ENCODE assay signal across 17 cellular contexts in the genomic region with DNA sequence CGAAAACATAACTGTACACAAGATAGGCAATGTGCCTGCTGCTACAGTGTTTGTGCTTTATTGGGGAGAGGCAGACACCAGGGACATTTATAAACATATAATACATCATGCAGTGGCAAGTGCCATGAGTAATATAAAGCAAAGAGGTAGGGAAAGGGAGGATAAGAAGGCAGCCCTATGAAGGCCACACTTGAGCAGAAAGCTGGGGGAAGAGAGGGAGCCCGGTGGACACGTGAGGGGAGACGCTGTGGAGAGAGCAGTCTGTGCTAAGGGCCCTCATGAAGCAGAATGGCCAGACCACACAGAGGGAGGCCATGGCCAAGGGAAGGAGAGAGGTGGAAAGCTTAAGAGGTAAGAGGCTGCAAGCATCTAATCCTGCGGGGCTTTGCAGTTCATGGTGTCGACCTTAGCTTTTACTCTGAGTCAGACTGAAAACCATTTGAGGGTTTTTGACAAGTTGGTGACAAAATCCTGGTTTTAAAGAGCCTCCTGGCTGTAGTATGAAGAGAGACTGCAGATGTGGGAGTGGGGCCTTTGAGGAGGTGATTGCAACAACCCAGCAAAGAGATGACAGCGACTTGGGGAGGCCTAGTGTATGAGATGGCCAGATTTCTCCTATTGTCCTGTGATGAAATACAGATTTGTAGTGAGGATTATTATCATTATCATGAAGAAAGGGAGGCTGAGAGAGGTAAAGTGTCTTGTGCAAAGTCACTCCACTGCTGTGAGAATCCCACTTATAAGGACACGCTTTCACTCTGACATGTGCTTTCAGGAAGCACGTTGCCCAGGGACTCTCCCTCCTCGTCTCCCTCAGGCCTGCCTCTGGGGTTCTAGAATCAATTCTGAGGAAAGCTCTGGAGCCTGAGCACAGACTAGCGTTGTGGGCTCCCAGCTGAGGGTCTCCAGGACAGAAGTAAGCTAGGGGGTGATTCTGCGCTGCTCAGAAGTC.
DNase-seq lines count a peak whose midpoint lies in the region; ATAC-seq lines count a peak whose summit lies in the region.
"Had no signal": no experiment of that assay in that cellular context is flagged by ENCODE, and none has a peak within 500 bp of the region (broad histone marks: within the 10 kb centered on the region; RNA-seq: fewer than 3 reads in every experiment).

No MANE protein-coding gene starts in this region.

- peak; percentile 62 for DNase-seq in activated CD4-positive, alpha-beta T cell treated with anti-CD3 and anti-CD28 coated beads, Interleukin-2, amount 10 ng/mL, durations not matched to agents 24 days and 14 days
- no peak for DNase-seq in activated CD4-positive, alpha-beta T cell treated with anti-CD3 and anti-CD28 coated beads, Interleukin-2, amount 50 U/mL, for 1 hour
- DNase-seq in retina (peak; percentile 18), cardiac septum (ENCODE audit: low spot score) (no peak), NCI-H510A (lab: John Stamatoyannopoulos, UW) (no peak), NCI-H748 (lab: John Stamatoyannopoulos, UW; ENCODE audit: unreplicated experiment) (no peak)
- DNase-seq: activated B cell treated with CpG ODN at 0.5 μM for 24 hours; activated effector memory CD4-positive, alpha-beta T cell treated with anti-CD3 and anti-CD28 coated beads, Interleukin-2, amount 50 U/mL, for 16 hours; foreskin keratinocyte; lower lobe of right lung; NCI-H146; NCI-H526; nephron progenitor cell had no signal

- peak; percentile 58 for ATAC-seq in HG02870 (IDR thresholded peaks at IDR 0.05; ENCODE audit: unreplicated experiment)
- ATAC-seq in activated T-helper 17 cell treated with anti-CD3 and anti-CD28 coated beads, Interleukin-2, amount 50 U/mL, for 72 hours (replicated peaks), result peak; percentile 89
- ATAC-seq: foreskin keratinocyte, K562 had no signal

- H3K4me1 Mint-ChIP-seq in activated CD4-positive, alpha-beta T cell treated with anti-CD3 and anti-CD28 coated beads, Interleukin-2, amount 10 ng/mL, durations not matched to agents 24 days and 14 days, result peaks cover 12% of the 10 kb centered on the region
- H3K4me1 Mint-ChIP-seq in activated T-helper 17 cell treated with anti-CD3 and anti-CD28 coated beads, Interleukin-2, amount 50 U/mL, for 72 hours, result peaks cover 8% of the 10 kb centered on the region
- H3K4me1 Mint-ChIP-seq: activated B cell treated with CpG ODN at 0.5 μM for 24 hours had no signal

- peak overlapping the region; percentile 25 for H3K27ac Mint-ChIP-seq in activated CD4-positive, alpha-beta T cell treated with anti-CD3 and anti-CD28 coated beads, Interleukin-2, amount 10 ng/mL, durations not matched to agents 24 days and 14 days
- H3K27ac Mint-ChIP-seq in activated T-helper 17 cell treated with anti-CD3 and anti-CD28 coated beads, Interleukin-2, amount 50 U/mL, for 72 hours, result no peak overlapping the region
- H3K27ac Mint-ChIP-seq: activated B cell treated with CpG ODN at 0.5 μM for 24 hours; CD4-positive, CD25-positive, alpha-beta regulatory T cell; nephron progenitor cell had no signal

- no peak overlapping the region for H3K4me3 Mint-ChIP-seq in activated CD4-positive, alpha-beta T cell treated with anti-CD3 and anti-CD28 coated beads, Interleukin-2, amount 10 ng/mL, durations not matched to agents 24 days and 14 days
- H3K4me3 Mint-ChIP-seq in activated T-helper 17 cell treated with anti-CD3 and anti-CD28 coated beads, Interleukin-2, amount 50 U/mL, for 72 hours, result no peak overlapping the region
- H3K4me3 Mint-ChIP-seq: activated B cell treated with CpG ODN at 0.5 μM for 24 hours; CD4-positive, CD25-positive, alpha-beta regulatory T cell; nephron progenitor cell had no signal

- intact Hi-C loops in activated CD4-positive, alpha-beta T cell treated with anti-CD3 and anti-CD28 coated beads, Interleukin-2, amount 10 ng/mL, durations not matched to agents 24 days and 14 days (cut with micrococcal nuclease), result no loop called here
- intact Hi-C loops in cardiac septum (cut with DNase I), result no loop called here

- peaks cover 23% of the 10 kb centered on the region for H3K27me3 Mint-ChIP-seq in activated CD4-positive, alpha-beta T cell treated with anti-CD3 and anti-CD28 coated beads, Interleukin-2, amount 10 ng/mL, durations not matched to agents 24 days and 14 days
- H3K27me3 Mint-ChIP-seq in activated T-helper 17 cell treated with anti-CD3 and anti-CD28 coated beads, Interleukin-2, amount 50 U/mL, for 72 hours, result no peaks in the 10 kb centered on the region

- no peaks in the 10 kb centered on the region for H3K9me3 Mint-ChIP-seq in activated CD4-positive, alpha-beta T cell treated with anti-CD3 and anti-CD28 coated beads, Interleukin-2, amount 10 ng/mL, durations not matched to agents 24 days and 14 days
- H3K9me3 Mint-ChIP-seq in activated T-helper 17 cell treated with anti-CD3 and anti-CD28 coated beads, Interleukin-2, amount 50 U/mL, for 72 hours, result peaks cover 4% of the 10 kb centered on the region

- H3K36me3 Mint-ChIP-seq in activated CD4-positive, alpha-beta T cell treated with anti-CD3 and anti-CD28 coated beads, Interleukin-2, amount 10 ng/mL, durations not matched to agents 24 days and 14 days (ENCODE audit: low read depth), result no peaks in the 10 kb centered on the region
- no peaks in the 10 kb centered on the region for H3K36me3 Mint-ChIP-seq in activated T-helper 17 cell treated with anti-CD3 and anti-CD28 coated beads, Interleukin-2, amount 50 U/mL, for 72 hours (ENCODE audit: low read depth)
- H3K36me3 Mint-ChIP-seq: CD4-positive, CD25-positive, alpha-beta regulatory T cell had no signal

Comparison
In these comparisons a context has a peak if more than half of its experiments do, and no peak if none do; other contexts are left out.
1. DNase-seq: peak in activated CD4-positive, alpha-beta T cell treated with anti-CD3 and anti-CD28 coated beads, Interleukin-2, amount 10 ng/mL, durations not matched to agents 24 days and 14 days (single experiment) and retina (single experiment); none in activated CD4-positive, alpha-beta T cell treated with anti-CD3 and anti-CD28 coated beads, Interleukin-2, amount 50 U/mL, for 1 hour (single experiment), cardiac septum (single experiment), NCI-H510A (single experiment) and NCI-H748 (single experiment).